1 cellular context compared by ENCODE assay signal in the genomic region with DNA sequence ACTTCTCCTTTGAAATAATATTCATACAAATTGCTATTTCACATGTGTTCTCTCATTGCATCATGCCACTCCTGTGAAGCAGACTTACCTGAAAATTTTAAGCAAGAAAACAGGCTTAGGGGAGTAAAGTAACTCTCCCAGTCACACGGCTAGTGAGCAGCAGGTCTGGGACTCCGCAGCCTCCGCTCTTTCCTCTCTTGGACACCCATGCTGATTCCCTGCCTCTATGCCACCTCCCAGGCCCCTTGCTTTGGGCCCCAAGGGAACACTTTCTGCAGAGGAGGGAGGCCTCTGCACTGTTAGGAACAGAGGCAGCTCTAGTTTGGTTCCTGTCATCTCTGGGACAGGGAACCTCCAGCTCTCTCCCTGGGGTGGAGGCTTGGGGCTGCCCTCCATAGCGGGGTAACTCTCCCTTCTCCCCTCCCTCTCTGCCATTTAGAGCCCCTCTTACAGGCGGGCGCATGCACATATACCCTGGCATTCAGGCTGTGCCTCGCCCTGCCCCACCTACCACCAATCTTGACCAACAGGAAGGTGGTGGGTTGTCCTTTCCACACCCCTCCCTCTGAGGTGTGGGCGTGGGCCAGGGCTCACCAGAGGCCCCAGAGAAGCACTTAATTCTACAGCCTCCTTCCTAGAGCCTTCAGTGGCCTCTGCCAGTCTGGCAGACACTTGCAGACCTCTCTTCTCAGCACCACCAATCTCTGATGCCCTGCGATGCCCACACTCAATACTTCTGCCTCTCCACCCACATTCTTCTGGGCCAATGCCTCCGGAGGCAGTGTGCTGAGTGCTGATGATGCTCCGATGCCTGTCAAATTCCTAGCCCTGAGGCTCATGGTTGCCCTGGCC.
TF ChIP-seq lines count a peak whose summit lies in the region.

A gene with protein sequence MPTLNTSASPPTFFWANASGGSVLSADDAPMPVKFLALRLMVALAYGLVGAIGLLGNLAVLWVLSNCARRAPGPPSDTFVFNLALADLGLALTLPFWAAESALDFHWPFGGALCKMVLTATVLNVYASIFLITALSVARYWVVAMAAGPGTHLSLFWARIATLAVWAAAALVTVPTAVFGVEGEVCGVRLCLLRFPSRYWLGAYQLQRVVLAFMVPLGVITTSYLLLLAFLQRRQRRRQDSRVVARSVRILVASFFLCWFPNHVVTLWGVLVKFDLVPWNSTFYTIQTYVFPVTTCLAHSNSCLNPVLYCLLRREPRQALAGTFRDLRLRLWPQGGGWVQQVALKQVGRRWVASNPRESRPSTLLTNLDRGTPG (plus strand): TSS at position 646 of the 852 bp plus-strand sequence. CDS start 72 bp downstream, at position 718.

TF ChIP-seq in IMR-90, 13 proteins besides CTCF, POLR2A, EP300 and RAD21:
- TF ChIP-seq CEBPB (IDR thresholded peaks at IDR 0.05; ENCODE audit: low read depth, low read length) (peak; percentile 31; the same call in 1 of the 2 replicates), BHLHE40 (IDR thresholded peaks at IDR 0.05; ENCODE audit: low read depth, low read length) (no peak), FOS (IDR thresholded peaks at IDR 0.05; ENCODE audit: low read depth, low read length) (no peak), CHD1 (IDR thresholded peaks at IDR 0.05; ENCODE audit: low read depth, low read length) (no peak), RCOR1 (IDR thresholded peaks at IDR 0.05; ENCODE audit: insufficient replicate concordance, low read length) (no peak)
- TF ChIP-seq, protein P1, sequence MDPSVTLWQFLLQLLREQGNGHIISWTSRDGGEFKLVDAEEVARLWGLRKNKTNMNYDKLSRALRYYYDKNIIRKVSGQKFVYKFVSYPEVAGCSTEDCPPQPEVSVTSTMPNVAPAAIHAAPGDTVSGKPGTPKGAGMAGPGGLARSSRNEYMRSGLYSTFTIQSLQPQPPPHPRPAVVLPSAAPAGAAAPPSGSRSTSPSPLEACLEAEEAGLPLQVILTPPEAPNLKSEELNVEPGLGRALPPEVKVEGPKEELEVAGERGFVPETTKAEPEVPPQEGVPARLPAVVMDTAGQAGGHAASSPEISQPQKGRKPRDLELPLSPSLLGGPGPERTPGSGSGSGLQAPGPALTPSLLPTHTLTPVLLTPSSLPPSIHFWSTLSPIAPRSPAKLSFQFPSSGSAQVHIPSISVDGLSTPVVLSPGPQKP (IDR thresholded peaks at IDR 0.05; ENCODE audit: borderline replicate concordance, low read depth, low read length), result no peak
TF ChIP-seq in IMR-90: peak in this region for 1.
